Comparison of ENCODE assay signal across 27 cellular contexts in genomic region chr6:111553580-111553979, GRCh38. TPM values are rescaled to one million over a fixed set of nuclear protein-coding genes. Genes with fewer than 3 reads are reported as not detected.
A peak's percentile ranks its signal among the peaks of the same experiment; 100 is the strongest.
DNase-seq lines count a peak whose midpoint lies in the region; ATAC-seq, FAIRE-seq and TF ChIP-seq lines count a peak whose summit lies in the region.
"Had no signal": no experiment of that assay in that cellular context is flagged by ENCODE, and none has a peak within 500 bp of the region (broad histone marks: within the 10 kb centered on the region; RNA-seq: fewer than 3 reads in every experiment).

No MANE protein-coding gene starts in this region.

- peaks cover 0 to 2% of the 10 kb centered on the region in 2 experiments for H4K20me1 ChIP-seq in H1 (replicated peaks in 1 of 2; ENCODE audit: control insufficient read depth in 1 of 2, insufficient read depth in 2 of 2, low read length in 2 of 2)

- no peak overlapping the region for H4K8ac ChIP-seq in H1 (ENCODE audit: extremely low read depth, insufficient read depth, low read length)

- H3K4me1 Mint-ChIP-seq in HFFc6 (ENCODE audit: low read depth): peaks cover 80% of the 10 kb centered on the region
- H3K4me1 Mint-ChIP-seq in activated CD8-positive, alpha-beta T cell treated with anti-CD3 and anti-CD28 coated beads for 36 hours (ENCODE audit: low read depth): no peaks in the 10 kb centered on the region

- no peaks in the 10 kb centered on the region for H3K79me2 ChIP-seq in H1 (ENCODE audit: control insufficient read depth in 1 of 2, insufficient read depth in 2 of 2, low read length in 2 of 2)

- no peak overlapping the region for H3K56ac ChIP-seq in H1 (replicated peaks; ENCODE audit: insufficient read length, low read depth, low read length)

- 93% methylated on average over 3 of the region's 4 CpGs; no CpG with 5 or more reads in 1 of the 2 experiments for WGBS in H1 (ENCODE audit: extremely low coverage in 1 of 2, insufficient coverage in 1 of 2, insufficient read length in 1 of 2, insufficient replicate concordance in 2 of 2, low coverage in 1 of 2, low lambda C conversion rate in 2 of 2, missing lambda C conversion rate in 1 of 2), 2 experiments
- WGBS in psoas muscle, 3 donors: 69 to 84% (median 81%) methylated on average over 4 of the region's 4 CpGs

- no peaks in the 10 kb centered on the region; the same call in 1 of the 2 replicates for H3K23me2 ChIP-seq in H1 (ENCODE audit: low read depth, low read length)

- H3K9ac ChIP-seq in H1 (replicated peaks in 1 of 4; ENCODE audit: extremely low read depth in 1 of 4, low read depth in 3 of 4, low read length in 3 of 4): no peak overlapping the region

- H3K4me3 Mint-ChIP-seq in HFFc6: no peak overlapping the region
- no peak overlapping the region for H3K4me3 Mint-ChIP-seq in activated CD8-positive, alpha-beta T cell treated with anti-CD3 and anti-CD28 coated beads for 36 hours
- H3K4me3 Mint-ChIP-seq: activated naive CD4-positive, alpha-beta T cell treated with anti-CD3 and anti-CD28 coated beads for 36 hours; activated T-cell treated with anti-CD3 and anti-CD28 coated beads, Interleukin-2, amount 50 U/mL, for 72 hours; dendritic cell treated with granulocyte-macrophage colony-stimulating factor and Interleukin-4, amounts not matched to agents 40 ng/mL and 50 ng/mL, for 4 days; H9; naive thymus-derived CD4-positive, alpha-beta T cell; stimulated activated memory B cell treated with anti-CD40 and anti-IgM and Interleukin-4, amounts not matched to agents 10 μg/mL and 1 μg/mL and 100 μg/mL, for 72 hours; T-helper 2 cell treated with Interferon-gamma antibody and Interleukin-4, amounts not matched to agents 5 μg/mL and 100 μg/mL, for 36 hours had no signal

- no peak overlapping the region for H4K91ac ChIP-seq in H1 (replicated peaks; ENCODE audit: insufficient read length, low read length)

- H3K4me2 ChIP-seq in H1 (ENCODE audit: insufficient read depth in 1 of 2, low read depth in 2 of 2, low read length in 2 of 2): no peak overlapping the region

- no peak overlapping the region for H2BK15ac ChIP-seq in H1 (ENCODE audit: low read length)

- no peak overlapping the region for H2AFZ ChIP-seq in H1 (ENCODE audit: low read length)

- FAIRE-seq in H1 (lab: Jason Lieb, UNC): no peak
- FAIRE-seq: endometrium had no signal

- H3K27ac ChIP-seq in H1 (ENCODE audit: low read depth, low read length): no peak overlapping the region
- H3K27ac ChIP-seq in psoas muscle: peak overlapping the region; percentile 88
- H3K27ac ChIP-seq: spleen had no signal

- no peak overlapping the region for H3K23ac ChIP-seq in H1 (ENCODE audit: insufficient read length)

- H3K27me3 ChIP-seq in H1 (replicated peaks in 1 of 4; ENCODE audit: control insufficient read depth in 3 of 4, extremely low read depth in 1 of 4, insufficient read depth in 3 of 4, low read length in 3 of 4): no peaks in the 10 kb centered on the region
- no peaks in the 10 kb centered on the region for H3K27me3 ChIP-seq in psoas muscle (ENCODE audit: insufficient read depth in 3 of 3, low read length in 2 of 3)
- H3K27me3 ChIP-seq: spleen, testis had no signal

- no peak overlapping the region for H2AK5ac ChIP-seq in H1 (ENCODE audit: low read depth, low read length)

- H2BK120ac ChIP-seq in H1 (replicated peaks; ENCODE audit: low read depth, low read length): no peak overlapping the region

- CTCF ChIA-PET in H1 (lab: Charles Lee; ENCODE audit: partially characterized antibody): interaction anchor here (0.7 to 5.6 kb wide), 4 partner anchors 11 to 77 kb away, joined by 3 to 33 read pairs (median 4); no protein-coding TSS in a partner anchor
- CTCF ChIA-PET in activated CD8-positive, alpha-beta T cell treated with anti-CD3 and anti-CD28 coated beads for 36 hours (lab: Charles Lee): interaction anchor here (1.4 kb wide), 1 partner anchor 29 kb away, joined by 3 read pairs; no protein-coding TSS in a partner anchor

- H2BK5ac ChIP-seq in H1 (ENCODE audit: low read depth, low read length): no peak overlapping the region

- peak overlapping the region; percentile 98; the same call in 1 of the 2 replicates for H3K27ac Mint-ChIP-seq in HFFc6
- no peak overlapping the region for H3K27ac Mint-ChIP-seq in activated CD8-positive, alpha-beta T cell treated with anti-CD3 and anti-CD28 coated beads for 36 hours
- H3K27ac Mint-ChIP-seq: activated T-cell treated with anti-CD3 and anti-CD28 coated beads, Interleukin-2, amount 50 U/mL, for 72 hours; dendritic cell treated with granulocyte-macrophage colony-stimulating factor and Interleukin-4, amounts not matched to agents 40 ng/mL and 50 ng/mL, for 4 days; H9; stimulated activated memory B cell treated with anti-CD40 and anti-IgM and Interleukin-4, amounts not matched to agents 10 μg/mL and 1 μg/mL and 100 μg/mL, for 72 hours; T-helper 2 cell treated with Interferon-gamma antibody and Interleukin-4, amounts not matched to agents 5 μg/mL and 100 μg/mL, for 36 hours had no signal

- H3K36me3 ChIP-seq in H1 (ENCODE audit: control insufficient read depth in 2 of 4, insufficient read depth in 4 of 4, low read length in 3 of 4) (no peaks in the 10 kb centered on the region; a peak in 1 of 8 replicates), psoas muscle (ENCODE audit: insufficient read depth in 1 of 2, low read depth in 1 of 2) (peaks cover 0 to 1% of the 10 kb centered on the region in 2 donors)

- H4K5ac ChIP-seq in H1 (ENCODE audit: insufficient read length, low read depth, low read length): no peak overlapping the region

- no peak overlapping the region for H3K4ac ChIP-seq in H1 (replicated peaks; ENCODE audit: insufficient read length, low read depth, low read length)

- DNase-seq in HFFc6 (no peak), NCI-H69 (lab: John Stamatoyannopoulos, UW) (peak; percentile 40), H1 (ENCODE audit: low read depth in 1 of 2, low spot score in 2 of 2) (no peak), psoas muscle (no peak), hypothalamus (lab: John Stamatoyannopoulos, UW) (no peak)
- no peak for DNase-seq in activated CD8-positive, alpha-beta T cell treated with anti-CD3 and anti-CD28 coated beads for 36 hours
- DNase-seq: activated CD4-positive, alpha-beta T cell treated with anti-CD3 and anti-CD28 coated beads for 48 hours; activated naive CD4-positive, alpha-beta T cell treated with anti-CD3 and anti-CD28 coated beads for 36 hours; activated T-cell treated with anti-CD3 and anti-CD28 coated beads, Interleukin-2, amount 50 U/mL, for 72 hours; amniotic stem cell; DND-41; H9; left colon; naive thymus-derived CD4-positive, alpha-beta T cell; NCI-H524 treated with DMSO at 0.1 percent for 48 hours; retina; RPMI8226; spleen; stimulated activated CD4-positive, alpha-beta T cell treated with anti-CD3 and anti-CD28 coated beads, Interleukin-4, amount 100 ng/mL, for 1 hour; testis had no signal

- no peak overlapping the region for H2BK20ac ChIP-seq in H1 (ENCODE audit: low read length)

- H3K36me3 Mint-ChIP-seq in HFFc6 (ENCODE audit: low read depth): peaks cover 20% of the 10 kb centered on the region
- no peaks in the 10 kb centered on the region for H3K36me3 Mint-ChIP-seq in activated CD8-positive, alpha-beta T cell treated with anti-CD3 and anti-CD28 coated beads for 36 hours (ENCODE audit: low read depth)

- no peak for TF ChIP-seq EP300 in H1 (IDR thresholded peaks at IDR 0.05; ENCODE audit: borderline replicate concordance in 1 of 2, low read depth in 2 of 2, low read length in 2 of 2)

- H3K4me1 ChIP-seq in H1 (replicated peaks in 1 of 4; ENCODE audit: control insufficient read depth in 3 of 4, insufficient read depth in 4 of 4, low read length in 3 of 4) (peaks cover 4 to 17% (median 5%) of the 10 kb centered on the region in 4 experiments; a peak in 6 of 7 replicates), psoas muscle (peaks cover 56% of the 10 kb centered on the region)

- no peaks in the 10 kb centered on the region for H3K79me1 ChIP-seq in H1 (ENCODE audit: low read depth, low read length)

- POLR2A ChIA-PET in H1 (lab: Charles Lee; ENCODE audit: partially characterized antibody): interaction anchor here (0.6 to 1.6 kb wide), 3 partner anchors 12 to 69 kb away, joined by 3 to 4 read pairs (median 3); partner anchors contain the start of gene TRAF3IP2
- POLR2A ChIA-PET in activated CD8-positive, alpha-beta T cell treated with anti-CD3 and anti-CD28 coated beads for 36 hours (lab: Charles Lee): interaction anchor here (0.7 to 1.3 kb wide), 2 partner anchors 9 to 19 kb away, joined by 3 read pairs; no protein-coding TSS in a partner anchor

- no peak for TF ChIP-seq RAD21 in H1 (IDR thresholded peaks at IDR 0.05 in 1 of 2, conservative IDR thresholded peaks at IDR 0.05 in 1 of 2; ENCODE audit: low read depth in 2 of 2, low read length in 2 of 2)

- no peaks in the 10 kb centered on the region for H3K9me3 ChIP-seq in H1 (ENCODE audit: insufficient read depth in 2 of 2, low read depth in 1 of 2, low read length in 1 of 2)
- H3K9me3 ChIP-seq in psoas muscle: no peaks in the 10 kb centered on the region
- H3K9me3 ChIP-seq: spleen, testis had no signal

- no peak for TF ChIP-seq CTCF in HFFc6 (IDR thresholded peaks at IDR 0.05)
- no peak for TF ChIP-seq CTCF in H1 (IDR thresholded peaks at IDR 0.05; ENCODE audit: control extremely low read depth in 1 of 3, insufficient read depth in 1 of 3, low read depth in 1 of 3, low read length in 3 of 3)
- no peak for TF ChIP-seq CTCF in psoas muscle (IDR thresholded peaks at IDR 0.05)
- TF ChIP-seq CTCF in activated CD8-positive, alpha-beta T cell treated with anti-CD3 and anti-CD28 coated beads for 36 hours (IDR thresholded peaks at IDR 0.05): no peak

- H3K4me3 ChIP-seq in H1 (ENCODE audit: extremely low read depth in 1 of 4, insufficient read depth in 2 of 4, low read depth in 3 of 4, low read length in 4 of 4): no peak overlapping the region
- no peak overlapping the region for H3K4me3 ChIP-seq in psoas muscle
- H3K4me3 ChIP-seq: spleen, testis had no signal

- no peak overlapping the region for H3K14ac ChIP-seq in H1 (ENCODE audit: insufficient read length)

- intact Hi-C loops in psoas muscle (cut with DNase I): loop anchor here in 1 of 2 donors (5.0 to 10.0 kb wide), 2 partner anchors 66 to 91 kb away; no protein-coding TSS in a partner anchor
- intact Hi-C loops in activated CD8-positive, alpha-beta T cell treated with anti-CD3 and anti-CD28 coated beads for 36 hours (cut with micrococcal nuclease): no loop called here

- ATAC-seq in psoas muscle (no peak), HG02588 (IDR thresholded peaks at IDR 0.05; ENCODE audit: unreplicated experiment) (no peak), HG03135 (IDR thresholded peaks at IDR 0.05; ENCODE audit: unreplicated experiment) (no peak)
- no peak for ATAC-seq in activated CD8-positive, alpha-beta T cell treated with anti-CD3 and anti-CD28 coated beads for 36 hours
- ATAC-seq: activated T-cell treated with anti-CD3 and anti-CD28 coated beads, Interleukin-2, amount 50 U/mL, for 72 hours; left colon; naive thymus-derived CD4-positive, alpha-beta T cell; SK-N-SH treated with all-trans-retinoic acid at 6 μM for 48 hours; stimulated activated memory B cell treated with anti-CD40 and anti-IgM and Interleukin-4, amounts not matched to agents 10 μg/mL and 1 μg/mL and 100 μg/mL, for 72 hours had no signal

- no peak for TF ChIP-seq POLR2A in H1 (IDR thresholded peaks at IDR 0.05; ENCODE audit: control extremely low read depth in 1 of 2, low read depth in 2 of 2, low read length in 2 of 2)

- no peaks in the 10 kb centered on the region for H3K9me3 Mint-ChIP-seq in HFFc6
- no peaks in the 10 kb centered on the region for H3K9me3 Mint-ChIP-seq in activated CD8-positive, alpha-beta T cell treated with anti-CD3 and anti-CD28 coated beads for 36 hours
- H3K9me3 Mint-ChIP-seq: activated naive CD4-positive, alpha-beta T cell treated with anti-CD3 and anti-CD28 coated beads for 36 hours; activated T-cell treated with anti-CD3 and anti-CD28 coated beads, Interleukin-2, amount 50 U/mL, for 72 hours; dendritic cell treated with granulocyte-macrophage colony-stimulating factor and Interleukin-4, amounts not matched to agents 40 ng/mL and 50 ng/mL, for 4 days; H9; naive thymus-derived CD4-positive, alpha-beta T cell; stimulated activated memory B cell treated with anti-CD40 and anti-IgM and Interleukin-4, amounts not matched to agents 10 μg/mL and 1 μg/mL and 100 μg/mL, for 72 hours; T-helper 2 cell treated with Interferon-gamma antibody and Interleukin-4, amounts not matched to agents 5 μg/mL and 100 μg/mL, for 36 hours had no signal

- H3K18ac ChIP-seq in H1 (ENCODE audit: extremely low read depth, low read length): no peak overlapping the region

- peaks cover 2% of the 10 kb centered on the region; the same call in 1 of the 2 replicates for H3K27me3 Mint-ChIP-seq in HFFc6 (ENCODE audit: insufficient read depth)
- H3K27me3 Mint-ChIP-seq in activated CD8-positive, alpha-beta T cell treated with anti-CD3 and anti-CD28 coated beads for 36 hours: no peaks in the 10 kb centered on the region
- H3K27me3 Mint-ChIP-seq: dendritic cell treated with granulocyte-macrophage colony-stimulating factor and Interleukin-4, amounts not matched to agents 40 ng/mL and 50 ng/mL, for 4 days; naive thymus-derived CD4-positive, alpha-beta T cell; stimulated activated memory B cell treated with anti-CD40 and anti-IgM and Interleukin-4, amounts not matched to agents 10 μg/mL and 1 μg/mL and 100 μg/mL, for 72 hours had no signal

- peak overlapping the region; percentile 93; the same call in 1 of the 2 replicates for H2BK12ac ChIP-seq in H1 (ENCODE audit: low read depth, low read length)

RNA-seq across cellular contexts. Expression of gene TRAF3IP2, which starts 52.1 kb away (rescaled TPM):
- 10 to 100 TPM; 28.9 to 47.0 (median 40.2) TPM for total RNA-seq in HFFc6 (2021; fragmentation: NEBNext Ultra II Directional; extraction: Animal tissue kit (Norgen Biotek cat#: 25700))
- total RNA-seq in H1 (2021; fragmentation: NEBNext Ultra II Directional; extraction: Animal tissue kit (Norgen Biotek cat#: 25700)): 20.5 and 20.6 TPM in 2 replicates
- polyA plus RNA-seq in H1 (2011; rRNA removed): 17.4 and 19.7 TPM in 2 replicates
- polyA plus RNA-seq in H1 (2011; cell fraction: cytosol; rRNA removed): 18.2 TPM
- 24.6 TPM for polyA plus RNA-seq in H1 (2011; cell fraction: nucleus; rRNA removed)
- polyA plus RNA-seq in H1 (2012, experiment 1 of 2): 17.5 to 19.6 TPM (median 19.0 TPM) in 4 replicates
- 20.9 TPM for polyA plus RNA-seq in H1 (2012, experiment 2 of 2)
- 19.5 TPM for polyA plus RNA-seq in H1 (2013, experiment 1 of 2)
- 17.8 TPM for polyA plus RNA-seq in H1 (2013, experiment 2 of 2)
- polyA minus RNA-seq in H1 (2011; rRNA and poly(A)+ RNA removed): 26.8 and 29.8 TPM in 2 replicates
- 12.5 TPM for polyA minus RNA-seq in H1 (2011; cell fraction: cytosol; rRNA and poly(A)+ RNA removed)
- 14.3 TPM for polyA minus RNA-seq in H1 (2011; cell fraction: nucleus; rRNA and poly(A)+ RNA removed)
- 10 to 100 TPM; 17.1 to 49.3 (median 19.5) TPM for total RNA-seq in psoas muscle
- 10 to 100 TPM in 2 of 3 donors, 1 to 10 TPM in 1; 7.9 to 46.5 (median 11.6) TPM for polyA plus RNA-seq in psoas muscle
- total RNA-seq in activated CD8-positive, alpha-beta T cell treated with anti-CD3 and anti-CD28 coated beads for 36 hours: 10 to 100 TPM; 23.2 to 26.3 TPM
